In the genomic region with DNA sequence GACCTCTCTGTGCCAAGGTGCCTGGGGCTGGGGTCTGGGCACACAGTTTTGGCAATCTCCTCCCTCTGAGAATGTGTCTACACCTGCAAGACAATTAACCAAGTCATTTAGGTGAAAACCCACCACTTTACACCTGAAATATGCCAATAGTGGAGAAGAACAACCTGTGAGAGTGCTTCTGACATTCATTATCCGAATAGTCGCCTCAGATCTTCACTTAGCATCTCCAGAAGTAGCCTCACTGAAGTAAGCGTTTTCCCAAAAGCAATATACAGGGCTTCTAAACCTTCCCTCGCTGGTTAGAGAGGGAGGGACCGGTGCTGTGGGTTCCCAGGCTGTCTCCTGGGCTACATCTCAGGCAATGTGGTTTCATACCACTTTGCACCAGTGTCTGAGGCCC, we compare ENCODE assay signal across 23 cellular contexts.
DNase-seq lines count a peak whose midpoint lies in the region; ATAC-seq and TF ChIP-seq lines count a peak whose summit lies in the region.
"Had no signal": no experiment of that assay in that cellular context is flagged by ENCODE, and none has a peak within 500 bp of the region (broad histone marks: within the 10 kb centered on the region; RNA-seq: fewer than 3 reads in every experiment).

No MANE protein-coding gene starts in this region.

- H3K9ac ChIP-seq in endodermal cell (ENCODE audit: extremely low read depth, low read length, poor library complexity, severe bottlenecking) (no peak overlapping the region), rectal smooth muscle tissue (ENCODE audit: low read length) (peak overlapping the region; percentile 4)
- H3K9ac ChIP-seq: BLaER1 had no signal

- H3K36me3 Mint-ChIP-seq in endodermal cell (ENCODE audit: low read depth): no peaks in the 10 kb centered on the region
- H3K36me3 Mint-ChIP-seq in activated CD8-positive, alpha-beta T cell treated with anti-CD3 and anti-CD28 coated beads, Interleukin-2, amount 10 ng/mL, durations not matched to agents 7 days and 5 days (ENCODE audit: low read depth): no peaks in the 10 kb centered on the region
- H3K36me3 Mint-ChIP-seq: CD8-positive, alpha-beta T cell had no signal

- DNase-seq in SK-N-DZ (ENCODE audit: low spot score): peak; percentile 95
- peak; percentile 4 for DNase-seq in endodermal cell
- DNase-seq in left lobe of liver (ENCODE audit: low spot score): peak; percentile 22
- DNase-seq in COR-L47 (lab: John Stamatoyannopoulos, UW): no peak
- no peak for DNase-seq in activated CD8-positive, alpha-beta T cell treated with anti-CD3 and anti-CD28 coated beads, Interleukin-2, amount 10 ng/mL, durations not matched to agents 7 days and 5 days
- DNase-seq in lower lobe of right lung: no peak
- DNase-seq: 8988T; ACHN; BE2C; C1 segment of cervical spinal cord; CD4-positive, alpha-beta T cell; CD8-positive, alpha-beta T cell; DMS 273 treated with DMSO at 0.1 percent for 48 hours; DMS153; DMS53; DMS79; DND-41; EL; GDM1 had no signal

- H3K4me1 ChIP-seq in endodermal cell (ENCODE audit: control insufficient read depth, insufficient read depth, low read length) (peaks cover 6% of the 10 kb centered on the region), rectal smooth muscle tissue (ENCODE audit: control insufficient read depth, insufficient read depth, low read length) (no peaks in the 10 kb centered on the region), lower lobe of right lung (no peaks in the 10 kb centered on the region)
- H3K4me1 ChIP-seq: BE2C, BLaER1 had no signal

- peaks cover 22% of the 10 kb centered on the region for H3K4me1 Mint-ChIP-seq in endodermal cell
- H3K4me1 Mint-ChIP-seq in activated CD8-positive, alpha-beta T cell treated with anti-CD3 and anti-CD28 coated beads, Interleukin-2, amount 10 ng/mL, durations not matched to agents 7 days and 5 days (ENCODE audit: low read depth): no peaks in the 10 kb centered on the region

- peaks cover 6% of the 10 kb centered on the region for H3K27me3 Mint-ChIP-seq in endodermal cell (ENCODE audit: insufficient read depth)
- H3K27me3 Mint-ChIP-seq in activated CD8-positive, alpha-beta T cell treated with anti-CD3 and anti-CD28 coated beads, Interleukin-2, amount 10 ng/mL, durations not matched to agents 7 days and 5 days (ENCODE audit: low read depth): no peaks in the 10 kb centered on the region

- 90% methylated on average over 3 to 5 of the region's 5 CpGs for WGBS in endodermal cell (ENCODE audit: insufficient coverage in 1 of 2, insufficient read length in 1 of 2), 2 experiments

- intact Hi-C loops in lower lobe of right lung (cut with DNase I): no loop called here

- POLR2A ChIA-PET in activated CD8-positive, alpha-beta T cell treated with anti-CD3 and anti-CD28 coated beads, Interleukin-2, amount 10 ng/mL, durations not matched to agents 7 days and 5 days (lab: Charles Lee): no interaction called here

- TF ChIP-seq CTCF in endodermal cell (conservative IDR thresholded peaks at IDR 0.05) (no peak), lower lobe of right lung (IDR thresholded peaks at IDR 0.05) (no peak)

- no peaks in the 10 kb centered on the region for H3K36me3 ChIP-seq in endodermal cell (ENCODE audit: control insufficient read depth, insufficient read depth, low read length)
- H3K36me3 ChIP-seq in rectal smooth muscle tissue (ENCODE audit: control insufficient read depth, insufficient read depth, low read length): no peaks in the 10 kb centered on the region
- no peaks in the 10 kb centered on the region for H3K36me3 ChIP-seq in lower lobe of right lung
- H3K36me3 ChIP-seq: BE2C, BLaER1 had no signal

- no peak overlapping the region for H3K27ac Mint-ChIP-seq in endodermal cell
- H3K27ac Mint-ChIP-seq in activated CD8-positive, alpha-beta T cell treated with anti-CD3 and anti-CD28 coated beads, Interleukin-2, amount 10 ng/mL, durations not matched to agents 7 days and 5 days: no peak overlapping the region
- H3K27ac Mint-ChIP-seq: CD4-positive, alpha-beta T cell; CD8-positive, alpha-beta T cell had no signal

- ATAC-seq in left lobe of liver (no peak), lower lobe of right lung (no peak), GM18861 (IDR thresholded peaks at IDR 0.05; ENCODE audit: unreplicated experiment) (no peak)
- no peak for ATAC-seq in activated CD8-positive, alpha-beta T cell treated with anti-CD3 and anti-CD28 coated beads, Interleukin-2, amount 10 ng/mL, durations not matched to agents 7 days and 5 days
- ATAC-seq: CD8-positive, alpha-beta T cell; GM12878 had no signal

- no peak overlapping the region for H3K4me3 ChIP-seq in endodermal cell (ENCODE audit: low read length)
- H3K4me3 ChIP-seq in rectal smooth muscle tissue (ENCODE audit: low read length): no peak overlapping the region
- no peak overlapping the region for H3K4me3 ChIP-seq in lower lobe of right lung
- H3K4me3 ChIP-seq: BLaER1, GM12878 had no signal

- CTCF ChIA-PET in activated CD8-positive, alpha-beta T cell treated with anti-CD3 and anti-CD28 coated beads, Interleukin-2, amount 10 ng/mL, durations not matched to agents 7 days and 5 days (lab: Charles Lee): no interaction called here

- H3K9me3 Mint-ChIP-seq in endodermal cell: no peaks in the 10 kb centered on the region
- H3K9me3 Mint-ChIP-seq in activated CD8-positive, alpha-beta T cell treated with anti-CD3 and anti-CD28 coated beads, Interleukin-2, amount 10 ng/mL, durations not matched to agents 7 days and 5 days (ENCODE audit: insufficient read depth): no peaks in the 10 kb centered on the region
- H3K9me3 Mint-ChIP-seq: CD4-positive, alpha-beta T cell; CD8-positive, alpha-beta T cell had no signal

- H3K9me3 ChIP-seq in endodermal cell (ENCODE audit: control insufficient read depth, low read length): no peaks in the 10 kb centered on the region
- no peaks in the 10 kb centered on the region for H3K9me3 ChIP-seq in lower lobe of right lung
- H3K9me3 ChIP-seq: BE2C, BLaER1 had no signal

- H3K27me3 ChIP-seq in endodermal cell (ENCODE audit: control insufficient read depth, insufficient read depth, low read length, poor library complexity, severe bottlenecking) (no peaks in the 10 kb centered on the region), rectal smooth muscle tissue (ENCODE audit: control insufficient read depth, insufficient read depth, low read length) (no peaks in the 10 kb centered on the region), lower lobe of right lung (ENCODE audit: low read depth) (no peaks in the 10 kb centered on the region)
- H3K27me3 ChIP-seq: BE2C, BLaER1 had no signal

- H3K4me3 Mint-ChIP-seq in endodermal cell: no peak overlapping the region
- H3K4me3 Mint-ChIP-seq in activated CD8-positive, alpha-beta T cell treated with anti-CD3 and anti-CD28 coated beads, Interleukin-2, amount 10 ng/mL, durations not matched to agents 7 days and 5 days: no peak overlapping the region
- H3K4me3 Mint-ChIP-seq: CD4-positive, alpha-beta T cell; CD8-positive, alpha-beta T cell had no signal

- H3K27ac ChIP-seq in endodermal cell (ENCODE audit: low read depth, low read length) (no peak overlapping the region), rectal smooth muscle tissue (ENCODE audit: low read depth, low read length) (no peak overlapping the region), lower lobe of right lung (no peak overlapping the region)
- H3K27ac ChIP-seq: BLaER1 had no signal

Comparison
In these comparisons a context has a peak if more than half of its experiments do, and no peak if none do; other contexts are left out.
1. DNase-seq: peak in SK-N-DZ (single experiment), endodermal cell (single experiment) and left lobe of liver (single experiment); none in COR-L47 (single experiment), activated CD8-positive, alpha-beta T cell treated with anti-CD3 and anti-CD28 coated beads, Interleukin-2, amount 10 ng/mL, durations not matched to agents 7 days and 5 days (single experiment) and lower lobe of right lung (single experiment).